9 cellular contexts compared by ENCODE assay signal in genomic region chr12:120229583-120230325, GRCh38. TPM values are rescaled to one million over a fixed set of nuclear protein-coding genes. Genes with fewer than 3 reads are reported as not detected.
DNase-seq lines count a peak whose midpoint lies in the region; ATAC-seq, FAIRE-seq and TF ChIP-seq lines count a peak whose summit lies in the region.
"Had no signal": no experiment of that assay in that cellular context is flagged by ENCODE, and none has a peak within 500 bp of the region (broad histone marks: within the 10 kb centered on the region; RNA-seq: fewer than 3 reads in every experiment).

No MANE protein-coding gene starts in this region.

- no peak for FAIRE-seq in A549 (lab: Jason Lieb, UNC)
- no peak for FAIRE-seq in GM12891 (lab: Jason Lieb, UNC)
- FAIRE-seq: GM12878 had no signal

- DNase-seq in A549 (ENCODE audit: low read depth in 1 of 2, low spot score in 1 of 2) (peak in 1 of 2 experiments; percentile 62), GM12891 (ENCODE audit: insufficient read length, low spot score) (no peak)
- no peak for DNase-seq in central memory CD8-positive, alpha-beta T cell (ENCODE audit: low spot score in 2 of 2)

- H3K9me3 ChIP-seq in A549 (no peaks in the 10 kb centered on the region), KOPT-K1 (ENCODE audit: insufficient read depth, low read length, poor library complexity, severe bottlenecking) (no peaks in the 10 kb centered on the region), mesodermal cell (ENCODE audit: control insufficient read depth, low read length) (no peaks in the 10 kb centered on the region)

- CTCF ChIA-PET in A549 (lab: Yijun Ruan, JAX) = interaction anchor here (1.8 to 18.0 kb wide), 8 partner anchors 11 to 137 kb away, joined by 4 to 1367 read pairs (median 60); partner anchors contain the start of genes PXN, RNU4-1, RNU4-2 and RPLP0

- peaks cover 20% of the 10 kb centered on the region for H3K36me3 Mint-ChIP-seq in central memory CD8-positive, alpha-beta T cell (ENCODE audit: insufficient read depth)

- peak overlapping the region; percentile 35 for H3K27ac Mint-ChIP-seq in central memory CD8-positive, alpha-beta T cell (ENCODE audit: low read depth)

- H3K4me2 ChIP-seq in A549 = peak overlapping the region; percentile 90

- H3K4me3 ChIP-seq in A549 (peak overlapping the region; percentile 16; the same call in 1 of the 3 replicates), mesodermal cell (ENCODE audit: extremely low read depth, insufficient read depth, low read length, poor library complexity, severe bottlenecking) (peak overlapping the region; percentile 14)
- H3K4me3 ChIP-seq: GM12878 had no signal

- POLR2A ChIA-PET in A549 (lab: Yijun Ruan, JAX) = interaction anchor here (0.8 to 9.0 kb wide), 9 partner anchors 8 to 113 kb away, joined by 3 to 220 read pairs (median 7); partner anchors contain the start of genes PXN, RAB35, RNU4-1 and RNU4-2

- ATAC-seq in A549 (peak; percentile 0 to 2; a peak in 3 of 6 replicates), HG03354 (IDR thresholded peaks at IDR 0.05; ENCODE audit: poor library complexity, severe bottlenecking, unreplicated experiment) (no peak), GM21381 (IDR thresholded peaks at IDR 0.05; ENCODE audit: unreplicated experiment) (no peak), GM21619 (IDR thresholded peaks at IDR 0.05; ENCODE audit: unreplicated experiment) (no peak)
- no peak for ATAC-seq in central memory CD8-positive, alpha-beta T cell (replicated peaks; ENCODE audit: extremely low read depth, poor library complexity, severe bottlenecking)
- ATAC-seq: GM12878 had no signal

- peaks cover 87% of the 10 kb centered on the region for H3K4me1 Mint-ChIP-seq in central memory CD8-positive, alpha-beta T cell

- no peak for TF ChIP-seq CTCF in A549 (IDR thresholded peaks at IDR 0.05)

- no peaks in the 10 kb centered on the region for H3K27me3 Mint-ChIP-seq in central memory CD8-positive, alpha-beta T cell

- 10% methylated on average over 11 of the region's 11 CpGs for WGBS in A549 (ENCODE audit: missing lambda C conversion rate)
- WGBS in mesodermal cell (ENCODE audit: insufficient coverage in 2 of 2), 2 experiments = 42 to 54% methylated on average over 7 to 10 of the region's 11 CpGs

- no peaks in the 10 kb centered on the region for H3K9me3 Mint-ChIP-seq in central memory CD8-positive, alpha-beta T cell

- TF ChIP-seq RAD21 in A549 (conservative IDR thresholded peaks at IDR 0.05 in 1 of 2, IDR thresholded peaks at IDR 0.05 in 1 of 2) = no peak

- peaks cover 98% of the 10 kb centered on the region for H3K4me1 ChIP-seq in A549
- H3K4me1 ChIP-seq in mesodermal cell (ENCODE audit: control insufficient read depth, insufficient read depth, low read length, poor library complexity, severe bottlenecking) = peaks cover 79% of the 10 kb centered on the region

- TF ChIP-seq POLR2A in A549 (IDR thresholded peaks at IDR 0.05; ENCODE audit: low read length) (no peak), GM12891 (IDR thresholded peaks at IDR 0.05; ENCODE audit: low read depth, low read length) (no peak)

- H3K36me3 ChIP-seq in KOPT-K1 (ENCODE audit: insufficient read depth, low read length) = no peaks in the 10 kb centered on the region
- peaks cover 32% of the 10 kb centered on the region for H3K36me3 ChIP-seq in mesodermal cell (ENCODE audit: control insufficient read depth, insufficient read depth, low read length)

- H3K4me3 Mint-ChIP-seq in central memory CD8-positive, alpha-beta T cell = peak overlapping the region; percentile 70

- no peak for TF ChIP-seq EP300 in A549 (IDR thresholded peaks at IDR 0.05)

- H3K27ac ChIP-seq in A549 (peak overlapping the region; percentile 93 to 100), KOPT-K1 (ENCODE audit: low read depth, low read length, poor library complexity, severe bottlenecking) (peak overlapping the region; percentile 51), mesodermal cell (ENCODE audit: low read depth, low read length, severe bottlenecking) (peak overlapping the region; percentile 100)

TF ChIP-seq in A549, 52 proteins besides CTCF, POLR2A, EP300 and RAD21:
- TF ChIP-seq MYC (IDR thresholded peaks at IDR 0.05; ENCODE audit: borderline replicate concordance, low read length) (no peak), MAFK (IDR thresholded peaks at IDR 0.05; ENCODE audit: partially characterized antibody) (peak; percentile 100), TP53 (CRISPR knock-in tag; IDR thresholded peaks at IDR 0.05) (peak; percentile 52; the same call in 1 of the 2 replicates), ZNF302 (CRISPR knock-in tag; IDR thresholded peaks at IDR 0.05) (no peak), RNF2 (IDR thresholded peaks at IDR 0.05; ENCODE audit: borderline replicate concordance, low read depth) (no peak), E2F6 (IDR thresholded peaks at IDR 0.05; ENCODE audit: borderline replicate concordance, low read depth) (0 out of 2 replicates have a peak, but pooled peaks have one; percentile 4), CBX2 (IDR thresholded peaks at IDR 0.05; ENCODE audit: borderline replicate concordance, low read depth) (no peak), CEBPB (IDR thresholded peaks at IDR 0.05) (peak; percentile 14 to 25; a peak in 1 of 4 replicates), PHF8 (IDR thresholded peaks at IDR 0.05; ENCODE audit: borderline replicate concordance, low read depth) (no peak), HOXA7 (CRISPR knock-in tag; IDR thresholded peaks at IDR 0.05) (no peak)

TF ChIP-seq in GM12891, 5 proteins besides CTCF, POLR2A, EP300 and RAD21:
- no peak for TF ChIP-seq POU2F2 (IDR thresholded peaks at IDR 0.05; ENCODE audit: low read depth, low read length)
- no peak for TF ChIP-seq POLR2AphosphoS5 (IDR thresholded peaks at IDR 0.05; ENCODE audit: low read depth, low read length)
- TF ChIP-seq PAX5 (IDR thresholded peaks at IDR 0.05; ENCODE audit: insufficient read depth, low read length, severe bottlenecking) = no peak
- no peak for TF ChIP-seq SPI1 (IDR thresholded peaks at IDR 0.05; ENCODE audit: low read depth, low read length)
- TF ChIP-seq TAF1 (IDR thresholded peaks at IDR 0.05; ENCODE audit: low read depth, low read length) = no peak

RNA-seq across cellular contexts. Expression of gene RPLP0, which starts 28.8 kb away (rescaled TPM):
- polyA plus RNA-seq in A549 (2011; rRNA removed) (5,441 and 7,182 TPM in 2 replicates), A549 (2017; fragmentation: RNase III; extraction: RNeasy Plus Mini Kit Qiagen cat#74134 plus additional on column Dnase treatment) (3,449 to 3,524 TPM (median 3,456 TPM) in 3 replicates)
- 7,109 and 7,241 TPM in 2 replicates for polyA plus RNA-seq in A549 (2012; cell fraction: cytosol; rRNA removed)
- polyA plus RNA-seq in A549 (2012; cell fraction: nucleus; rRNA removed) = 3,292 and 3,609 TPM in 2 replicates
- polyA minus RNA-seq in A549 (2011; rRNA and poly(A)+ RNA removed) = 4,371 and 5,632 TPM in 2 replicates
- 3,564 TPM for polyA plus RNA-seq in mesodermal cell (2013, experiment 1 of 2)
- 3,441 TPM for polyA plus RNA-seq in mesodermal cell (2013, experiment 2 of 2)
- 5,981 TPM for polyA plus RNA-seq in GM12891 (2012; ENCODE audit: low read depth, missing spikeins)

RNA-seq across cellular contexts. Expression of gene GCN1, which starts 35.2 kb away (rescaled TPM):
- polyA plus RNA-seq in A549 (2011; rRNA removed) = 64.1 and 81.5 TPM in 2 replicates
- polyA plus RNA-seq in A549 (2012; cell fraction: cytosol; rRNA removed) = 72.5 and 73.2 TPM in 2 replicates
- polyA plus RNA-seq in A549 (2012; cell fraction: nucleus; rRNA removed) = 193 and 238 TPM in 2 replicates
- polyA plus RNA-seq in A549 (2017; fragmentation: RNase III; extraction: RNeasy Plus Mini Kit Qiagen cat#74134 plus additional on column Dnase treatment) = 43.2 to 50.8 TPM (median 45.8 TPM) in 3 replicates
- polyA minus RNA-seq in A549 (2011; rRNA and poly(A)+ RNA removed) = 224 and 252 TPM in 2 replicates
- polyA plus RNA-seq in mesodermal cell (2013, experiment 1 of 2) = 50.4 TPM
- polyA plus RNA-seq in mesodermal cell (2013, experiment 2 of 2) = 37.7 TPM
- polyA plus RNA-seq in GM12891 (2012; ENCODE audit: low read depth, missing spikeins) = 39.6 TPM

RNA-seq across cellular contexts. Expression of gene PXN, which starts 35.8 kb away (rescaled TPM):
- polyA plus RNA-seq in A549 (2011; rRNA removed) (40.1 and 62.8 TPM in 2 replicates), A549 (2017; fragmentation: RNase III; extraction: RNeasy Plus Mini Kit Qiagen cat#74134 plus additional on column Dnase treatment) (97.0 to 102 TPM (median 98.6 TPM) in 3 replicates)
- polyA plus RNA-seq in A549 (2012; cell fraction: cytosol; rRNA removed) = 67.2 and 97.2 TPM in 2 replicates
- polyA plus RNA-seq in A549 (2012; cell fraction: nucleus; rRNA removed) = 165 and 170 TPM in 2 replicates
- polyA minus RNA-seq in A549 (2011; rRNA and poly(A)+ RNA removed) = 44.1 and 64.3 TPM in 2 replicates
- 85.7 TPM for polyA plus RNA-seq in mesodermal cell (2013, experiment 1 of 2)
- 72.4 TPM for polyA plus RNA-seq in mesodermal cell (2013, experiment 2 of 2)
- 17.6 TPM for polyA plus RNA-seq in GM12891 (2012; ENCODE audit: low read depth, missing spikeins)

Comparison
In these comparisons a context has a peak if more than half of its experiments do, and no peak if none do; other contexts are left out.
1. ATAC-seq: peak in A549 (2 of 2); none in central memory CD8-positive, alpha-beta T cell (single experiment), HG03354 (single experiment), GM21381 (single experiment) and GM21619 (single experiment).
2. Peak in every context shown above with its lines, with median percentiles within 50 percentile points of each other: H3K27ac ChIP-seq.